ENCODE assay signal across 8 cellular contexts in the genomic region with DNA sequence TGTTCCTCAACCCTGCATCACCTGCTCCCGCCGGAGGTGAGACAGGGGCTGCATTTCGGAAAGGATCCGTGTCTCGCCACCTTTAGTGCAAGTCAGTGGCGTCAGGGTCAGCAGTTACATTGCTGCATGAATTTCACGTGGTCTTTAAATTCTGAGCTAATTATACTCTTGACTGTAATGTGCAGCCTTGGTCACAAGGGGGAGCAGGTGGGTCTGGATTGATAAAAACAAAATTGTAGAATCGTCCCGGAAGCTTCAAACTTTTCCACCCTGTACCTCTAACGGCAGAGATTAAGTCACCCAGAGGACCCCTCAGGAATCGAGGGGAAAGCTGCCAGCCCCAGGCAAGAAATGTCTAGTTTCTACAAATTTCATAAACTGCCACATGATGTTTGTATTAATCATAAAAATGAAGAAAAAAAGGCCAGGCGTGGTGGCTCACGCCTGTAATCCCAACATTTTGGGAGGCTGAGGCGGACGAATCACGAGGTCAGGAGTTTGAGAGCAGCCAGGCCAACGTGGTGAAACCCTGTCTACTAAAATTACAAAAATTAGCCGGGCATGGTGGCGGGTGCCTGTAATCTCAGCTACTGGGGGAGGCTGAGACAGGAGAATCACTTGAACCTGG. TPM values are rescaled to one million over a fixed set of nuclear protein-coding genes. Genes with fewer than 3 reads are reported as not detected.
DNase-seq lines count a peak whose midpoint lies in the region; ATAC-seq and TF ChIP-seq lines count a peak whose summit lies in the region.

No MANE protein-coding gene starts in this region.

- TF ChIP-seq POLR2A in uterus (IDR thresholded peaks at IDR 0.05): no peak

- H3K9ac ChIP-seq in trophoblast cell (ENCODE audit: low read length): no peak overlapping the region

- no peak overlapping the region for H3K23ac ChIP-seq in trophoblast cell (ENCODE audit: low read length)

- WGBS in trophoblast cell (ENCODE audit: extremely low coverage, insufficient coverage, insufficient read length): no CpG with 5 or more reads among the region's 19 CpGs

- H3K79me2 ChIP-seq in trophoblast cell (ENCODE audit: control insufficient read depth, insufficient read depth, low read length, poor library complexity): no peaks in the 10 kb centered on the region

- H3K4me2 ChIP-seq in trophoblast cell (ENCODE audit: low read length): no peak overlapping the region

- peak overlapping the region; percentile 43 for H2BK12ac ChIP-seq in trophoblast cell (ENCODE audit: low read length)

- H3K14ac ChIP-seq in trophoblast cell (ENCODE audit: low read length): no peak overlapping the region

- peak; percentile 83 to 94 (median 89) for TF ChIP-seq CTCF in uterus (IDR thresholded peaks at IDR 0.05)

- no peaks in the 10 kb centered on the region for H3K9me3 ChIP-seq in KOPT-K1 (ENCODE audit: insufficient read depth, low read length, poor library complexity, severe bottlenecking)
- no peaks in the 10 kb centered on the region for H3K9me3 ChIP-seq in trophoblast cell (ENCODE audit: insufficient read depth, low read depth, low read length)
- no peaks in the 10 kb centered on the region for H3K9me3 ChIP-seq in uterus

- H3K4me3 ChIP-seq in trophoblast cell (ENCODE audit: low read depth, low read length) (no peak overlapping the region), uterus (no peak overlapping the region)

- H3K18ac ChIP-seq in trophoblast cell (ENCODE audit: low read length): no peak overlapping the region

- intact Hi-C loops in uterus (cut with DNase I; ENCODE audit: low total_unique reads): no loop called here

- no peak overlapping the region for H4K91ac ChIP-seq in trophoblast cell (ENCODE audit: low read depth, low read length)

- H3K36me3 ChIP-seq in KOPT-K1 (ENCODE audit: insufficient read depth, low read length) (peaks cover 65% of the 10 kb centered on the region), trophoblast cell (ENCODE audit: control insufficient read depth in 1 of 2, insufficient read depth in 2 of 2, low read length in 2 of 2) (peaks cover 37 to 52% of the 10 kb centered on the region in 2 experiments), uterus (no peaks in the 10 kb centered on the region)

- H4K12ac ChIP-seq in trophoblast cell (ENCODE audit: low read depth, low read length): peak overlapping the region; percentile 44

- H2BK5ac ChIP-seq in trophoblast cell (ENCODE audit: low read depth, low read length, poor library complexity): no peak overlapping the region

- H3K4me1 ChIP-seq in trophoblast cell (ENCODE audit: control insufficient read depth in 1 of 2, insufficient read depth in 2 of 2, low read length in 2 of 2): no peaks in the 10 kb centered on the region
- H3K4me1 ChIP-seq in uterus: no peaks in the 10 kb centered on the region

- peak; percentile 80 for DNase-seq in DMS53 treated with DMSO at 0.1 percent for 48 hours (lab: John Stamatoyannopoulos, UW; ENCODE audit: unreplicated experiment)
- DNase-seq in SK-N-DZ (ENCODE audit: low spot score): peak; percentile 52
- DNase-seq in activated naive CD4-positive, alpha-beta T cell treated with Interleukin-2 at 50 U/mL for 16 hours: peak; percentile 77
- peak; percentile 58 for DNase-seq in globus pallidus (ENCODE audit: low spot score)
- peak; percentile 74 to 93 for DNase-seq in trophoblast cell
- peak; percentile 77 to 90 for DNase-seq in uterus

- no peak for ATAC-seq in GM18511 (IDR thresholded peaks at IDR 0.05; ENCODE audit: unreplicated experiment)

- H2AFZ ChIP-seq in trophoblast cell (ENCODE audit: insufficient read depth, low read length, poor library complexity): no peak overlapping the region

- H3K27me3 ChIP-seq in trophoblast cell (ENCODE audit: insufficient read depth, low read length) (no peaks in the 10 kb centered on the region), uterus (no peaks in the 10 kb centered on the region)

- no peaks in the 10 kb centered on the region for H3K79me1 ChIP-seq in trophoblast cell (ENCODE audit: low read length)

- no peak overlapping the region for H2AK5ac ChIP-seq in trophoblast cell (ENCODE audit: low read length)

- peak overlapping the region; percentile 20 for H3K27ac ChIP-seq in KOPT-K1 (ENCODE audit: low read depth, low read length, poor library complexity, severe bottlenecking)
- H3K27ac ChIP-seq in trophoblast cell (ENCODE audit: low read depth, low read length): no peak overlapping the region
- H3K27ac ChIP-seq in uterus: peak overlapping the region; percentile 70 to 81

- H2BK120ac ChIP-seq in trophoblast cell (ENCODE audit: insufficient read depth, low read length, poor library complexity): no peak overlapping the region

- no peak overlapping the region for H3K4ac ChIP-seq in trophoblast cell (ENCODE audit: low read depth, low read length)

- no peak overlapping the region for H4K8ac ChIP-seq in trophoblast cell (ENCODE audit: low read depth, low read length)

RNA-seq across cellular contexts. Expression of a gene that starts 20.2 kb away (rescaled TPM):
- polyA plus RNA-seq in SK-N-DZ (2014; cell fraction: cytosol; rRNA removed): 5.3 and 8.5 TPM in 2 replicates
- 6.3 and 9.1 TPM in 2 replicates for polyA plus RNA-seq in SK-N-DZ (2014; cell fraction: nucleus; rRNA removed)
- polyA plus RNA-seq in trophoblast cell (2013): 11.7 and 11.8 TPM in 2 replicates
- total RNA-seq in uterus: 10 to 100 TPM in 1 of 4 donors, 1 to 10 TPM in 3; 3.2 to 11.1 (median 4.8) TPM

RNA-seq across cellular contexts. Expression of a gene that starts 45.5 kb away (rescaled TPM):
- polyA plus RNA-seq in SK-N-DZ (2014; cell fraction: cytosol; rRNA removed): 1.4 and 3.0 TPM in 2 replicates
- polyA plus RNA-seq in SK-N-DZ (2014; cell fraction: nucleus; rRNA removed): 3.2 and 3.6 TPM in 2 replicates
- polyA plus RNA-seq in trophoblast cell (2013): 57.9 and 62.1 TPM in 2 replicates
- 10 to 100 TPM in 2 of 4 donors, 1 to 10 TPM in 2; 2.6 to 45.4 (median 8.1) TPM for total RNA-seq in uterus
